24 cellular contexts compared by ENCODE assay signal in the genomic region with DNA sequence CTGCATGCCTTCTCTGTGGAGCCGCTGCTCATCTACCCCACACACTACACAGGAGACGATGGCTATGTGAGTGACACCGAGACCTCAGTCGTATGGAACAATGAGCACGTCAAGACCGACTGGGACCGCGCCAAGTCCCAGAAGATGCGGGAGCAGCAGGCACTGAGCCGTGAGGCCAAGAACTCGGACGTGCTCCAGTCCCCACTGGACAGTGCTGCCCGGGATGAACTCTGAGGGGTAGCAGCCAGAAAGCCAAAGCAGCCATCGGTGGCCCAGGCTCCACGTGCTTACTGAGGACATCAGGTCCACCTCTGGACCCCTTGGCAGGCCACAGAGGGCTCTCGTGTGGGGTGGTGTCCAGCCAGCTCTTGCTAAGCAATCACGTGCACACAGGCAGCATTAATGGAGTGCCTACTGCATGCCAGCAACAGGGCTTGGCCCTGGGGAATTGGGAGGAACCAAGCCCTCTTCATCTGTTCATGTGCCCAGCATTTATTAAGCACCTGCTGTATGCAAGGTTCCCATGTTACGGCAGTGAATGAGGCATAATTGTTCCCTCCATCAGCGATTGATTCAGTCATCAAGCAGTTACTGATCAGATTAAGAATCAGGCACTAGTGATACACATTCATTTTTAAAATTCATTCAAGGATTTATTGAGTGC.
"Had no signal": no experiment of that assay in that cellular context is flagged by ENCODE, and none has a peak within 500 bp of the region (broad histone marks: within the 10 kb centered on the region; RNA-seq: fewer than 3 reads in every experiment).

No MANE protein-coding gene starts in this region.

- H3K9me3 ChIP-seq: ascending aorta, MG63 had no signal

- H3K4me3 ChIP-seq: ascending aorta, cardiac muscle cell, MG63, PC-9, SK-N-MC had no signal

- H3K27me3 ChIP-seq: ascending aorta, cardiac muscle cell had no signal

- H2AFZ ChIP-seq: PC-9 had no signal

- H3K27ac ChIP-seq: ascending aorta, cardiac muscle cell, PC-9, SK-N-MC had no signal

- H3K4me1 ChIP-seq: ascending aorta had no signal

- H3K4me2 ChIP-seq: PC-9 had no signal

- DNase-seq: activated CD4-positive, alpha-beta T cell treated with anti-CD3 and anti-CD28 coated beads, Interleukin-2, amount 10 ng/mL, durations not matched to agents 24 days and 14 days; activated CD4-positive, alpha-beta T cell treated with anti-CD3 and anti-CD28 coated beads, Interleukin-2, amount 50 U/mL, for 4 hours; activated CD8-positive, alpha-beta T cell treated with anti-CD3 and anti-CD28 coated beads for 36 hours; activated gamma-delta T cell; activated naive CD4-positive, alpha-beta T cell treated with Interleukin-2 at 50 U/mL for 16 hours; activated naive CD8-positive, alpha-beta T cell treated with anti-CD3 and anti-CD28 coated beads, Interleukin-2, amount 10 ng/mL, durations not matched to agents 7 days and 5 days; activated T-cell treated with anti-CD3 and anti-CD28 coated beads, Interleukin-2, amount 50 U/mL, for 1 hour; activated T-cell treated with anti-CD3 and anti-CD28 coated beads, Interleukin-2, amount 50 U/mL, for 72 hours; MG63; NCI-H1048; NCI-H1105 treated with DMSO at 0.1 percent for 48 hours; NCI-H1436 treated with DMSO at 0.1 percent for 48 hours; NCI-H1694 treated with DMSO at 0.1 percent for 48 hours; NCI-H2029; NCI-H510A; NCI-H526; NCI-H748 treated with DMSO at 0.1 percent for 48 hours; NK-92 treated with Interleukin-12 subunit alpha and Interleukin-12 subunit beta, amount 100 ng/mL, for 24 hours; PC-9; Right ventricle myocardium superior; T1000 had no signal
